Comparison of ENCODE assay signal across 1 cellular context in genomic region chr18:59266019-59266369, GRCh38.
TF ChIP-seq lines count a peak whose summit lies in the region.

No MANE protein-coding gene starts in this region.

TF ChIP-seq in H1, 55 proteins besides CTCF, POLR2A, EP300 and RAD21:
- no peak for TF ChIP-seq TCF12 (IDR thresholded peaks at IDR 0.05; ENCODE audit: low read depth, low read length)
- TF ChIP-seq SUZ12 (IDR thresholded peaks at IDR 0.05; ENCODE audit: low read length) = peak; percentile 4; the same call in 1 of the 2 replicates
- TF ChIP-seq RBBP5 (IDR thresholded peaks at IDR 0.05; ENCODE audit: borderline replicate concordance, low read depth, low read length) = no peak
- TF ChIP-seq RNF2 (IDR thresholded peaks at IDR 0.05; ENCODE audit: borderline replicate concordance, low read depth, low read length, missing control alignments, poor library complexity, severe bottlenecking) = peak; percentile 3
